ENCODE assay signal across 8 cellular contexts in genomic region chr6:32971245-32971580, GRCh38. TPM values are rescaled to one million over a fixed set of nuclear protein-coding genes. Genes with fewer than 3 reads are reported as not detected.
DNase-seq lines count a peak whose midpoint lies in the region; ATAC-seq and TF ChIP-seq lines count a peak whose summit lies in the region.

No MANE protein-coding gene starts in this region.

- H3K27me3 Mint-ChIP-seq in activated T-cell treated with anti-CD3 and anti-CD28 coated beads, Interleukin-2, amount 50 U/mL, for 72 hours (ENCODE audit: low read depth), result no peaks in the 10 kb centered on the region

- H3K4me3 ChIP-seq in ascending aorta, result peak overlapping the region; percentile 70 to 95
- peak overlapping the region; percentile 71 to 85 (median 81) for H3K4me3 ChIP-seq in right lobe of liver
- H3K4me3 ChIP-seq in tibial artery, result peak overlapping the region; percentile 90 to 94

- H3K9me3 ChIP-seq in ascending aorta (no peaks in the 10 kb centered on the region), right lobe of liver (no peaks in the 10 kb centered on the region), tibial artery (no peaks in the 10 kb centered on the region)

- DNase-seq in activated T-cell treated with anti-CD3 and anti-CD28 coated beads, Interleukin-2, amount 50 U/mL, for 72 hours, result no peak
- no peak for DNase-seq in activated T-cell treated with anti-CD3 and anti-CD28 coated beads for 4 hours
- no peak for DNase-seq in ascending aorta (ENCODE audit: low spot score in 2 of 2)
- DNase-seq in right lobe of liver, result no peak
- no peak for DNase-seq in tibial artery
- DNase-seq in ureter (ENCODE audit: low spot score), result no peak
- no peak for DNase-seq in NCI-H1436 (lab: John Stamatoyannopoulos, UW)

- no peak for TF ChIP-seq POLR2A in right lobe of liver (IDR thresholded peaks at IDR 0.05)

- H3K9me3 Mint-ChIP-seq in activated T-cell treated with anti-CD3 and anti-CD28 coated beads, Interleukin-2, amount 50 U/mL, for 72 hours, result no peaks in the 10 kb centered on the region

- H3K36me3 Mint-ChIP-seq in activated T-cell treated with anti-CD3 and anti-CD28 coated beads, Interleukin-2, amount 50 U/mL, for 72 hours (ENCODE audit: insufficient read depth in 2 of 2), result peaks cover 43 to 59% of the 10 kb centered on the region in 2 donors

- H3K4me1 ChIP-seq in ascending aorta, result peaks cover 2 to 26% of the 10 kb centered on the region in 2 donors
- H3K4me1 ChIP-seq in right lobe of liver, result peaks cover 0 to 25% (median 10%) of the 10 kb centered on the region in 4 donors
- H3K4me1 ChIP-seq in tibial artery, result peaks cover 0 to 37% (median 28%) of the 10 kb centered on the region in 4 donors

- H3K27me3 ChIP-seq in ascending aorta (no peaks in the 10 kb centered on the region), right lobe of liver (no peaks in the 10 kb centered on the region), tibial artery (no peaks in the 10 kb centered on the region)

- no peak for TF ChIP-seq CTCF in ascending aorta (IDR thresholded peaks at IDR 0.05)
- no peak for TF ChIP-seq CTCF in right lobe of liver (IDR thresholded peaks at IDR 0.05)
- TF ChIP-seq CTCF in tibial artery (IDR thresholded peaks at IDR 0.05), result no peak

- peak overlapping the region; percentile 98 to 99 for H3K27ac ChIP-seq in ascending aorta
- H3K27ac ChIP-seq in right lobe of liver, result peak overlapping the region; percentile 100
- H3K27ac ChIP-seq in tibial artery, result peak overlapping the region; percentile 99

- H3K4me1 Mint-ChIP-seq in activated T-cell treated with anti-CD3 and anti-CD28 coated beads, Interleukin-2, amount 50 U/mL, for 72 hours (ENCODE audit: low read depth), result peaks cover 32% of the 10 kb centered on the region

- WGBS in right lobe of liver (ENCODE audit: insufficient coverage, low coverage, low lambda C conversion rate, missing lambda C conversion rate), result 0% methylated on average over 7 of the region's 15 CpGs

- H3K27ac Mint-ChIP-seq in activated T-cell treated with anti-CD3 and anti-CD28 coated beads, Interleukin-2, amount 50 U/mL, for 72 hours, result peak overlapping the region; percentile 99

- peak overlapping the region; percentile 86 to 97 for H3K4me3 Mint-ChIP-seq in activated T-cell treated with anti-CD3 and anti-CD28 coated beads, Interleukin-2, amount 50 U/mL, for 72 hours

- intact Hi-C loops in ascending aorta (cut with DNase I) (loop anchor here (5.0 to 10.0 kb wide), 5 partner anchors 231 to 1429 kb away; partner anchors contain the start of genes CUTA, DDX39B, HSD17B8 and HSPA1A), right lobe of liver (cut with DNase I) (no loop called here), tibial artery (cut with DNase I; ENCODE audit: low total_unique reads) (no loop called here)

- no peak for ATAC-seq in activated T-cell treated with anti-CD3 and anti-CD28 coated beads, Interleukin-2, amount 50 U/mL, for 72 hours (replicated peaks in 1 of 2)
- ATAC-seq in right lobe of liver (no peak), GM21423 (IDR thresholded peaks at IDR 0.05; ENCODE audit: unreplicated experiment) (no peak)

- H3K36me3 ChIP-seq in ascending aorta (peaks cover 23 to 37% of the 10 kb centered on the region in 2 donors), right lobe of liver (peaks cover under 1 to 25% (median 21%) of the 10 kb centered on the region in 4 donors), tibial artery (peaks cover 26 to 36% (median 32%) of the 10 kb centered on the region in 3 donors)

RNA-seq across cellular contexts. Expression of gene BRD2, which starts 2.8 kb away (rescaled TPM):
- 100 to 1,000 TPM; 238 to 291 TPM for total RNA-seq in activated T-cell treated with anti-CD3 and anti-CD28 coated beads, Interleukin-2, amount 50 U/mL, for 72 hours
- total RNA-seq in ascending aorta, result 140 TPM
- total RNA-seq in right lobe of liver, result 100 to 1,000 TPM in 1 of 6 experiments, 10 to 100 TPM in 5; 66.3 to 111 (median 73.7) TPM
- 205 TPM for total RNA-seq in ureter

RNA-seq across cellular contexts. Expression of gene HLA-DMA, which starts 18.3 kb away (rescaled TPM):
- total RNA-seq in activated T-cell treated with anti-CD3 and anti-CD28 coated beads, Interleukin-2, amount 50 U/mL, for 72 hours, result 10 to 100 TPM; 19.4 to 20.2 TPM
- total RNA-seq in ascending aorta, result 28.0 TPM
- 10 to 100 TPM in 4 of 6 experiments, 1 to 10 TPM in 2; 6.9 to 26.2 (median 10.7) TPM for total RNA-seq in right lobe of liver
- 65.3 TPM for total RNA-seq in ureter

RNA-seq across cellular contexts. Expression of gene HLA-DMB, which starts 30.4 kb away (rescaled TPM):
- 1 to 10 TPM; 3.4 to 3.6 TPM for total RNA-seq in activated T-cell treated with anti-CD3 and anti-CD28 coated beads, Interleukin-2, amount 50 U/mL, for 72 hours
- total RNA-seq in ascending aorta (26.8 TPM), right lobe of liver (10 to 100 TPM in 1 of 6 experiments, 1 to 10 TPM in 5; 1.8 to 22.0 (median 6.5) TPM), ureter (31.0 TPM)

RNA-seq across cellular contexts. Expression of gene HLA-DOA, which starts 38.2 kb away (rescaled TPM):
- 1 to 10 TPM; 3.1 to 3.9 TPM for total RNA-seq in activated T-cell treated with anti-CD3 and anti-CD28 coated beads, Interleukin-2, amount 50 U/mL, for 72 hours
- total RNA-seq in ascending aorta, result 358 TPM
- 1 to 10 TPM in 5 of 6 experiments, under 1 TPM in 1; 0.37 to 3.3 (median 1.2) TPM for total RNA-seq in right lobe of liver
- 25.6 TPM for total RNA-seq in ureter
